ENCODE assay signal across 8 cellular contexts in the genomic region with DNA sequence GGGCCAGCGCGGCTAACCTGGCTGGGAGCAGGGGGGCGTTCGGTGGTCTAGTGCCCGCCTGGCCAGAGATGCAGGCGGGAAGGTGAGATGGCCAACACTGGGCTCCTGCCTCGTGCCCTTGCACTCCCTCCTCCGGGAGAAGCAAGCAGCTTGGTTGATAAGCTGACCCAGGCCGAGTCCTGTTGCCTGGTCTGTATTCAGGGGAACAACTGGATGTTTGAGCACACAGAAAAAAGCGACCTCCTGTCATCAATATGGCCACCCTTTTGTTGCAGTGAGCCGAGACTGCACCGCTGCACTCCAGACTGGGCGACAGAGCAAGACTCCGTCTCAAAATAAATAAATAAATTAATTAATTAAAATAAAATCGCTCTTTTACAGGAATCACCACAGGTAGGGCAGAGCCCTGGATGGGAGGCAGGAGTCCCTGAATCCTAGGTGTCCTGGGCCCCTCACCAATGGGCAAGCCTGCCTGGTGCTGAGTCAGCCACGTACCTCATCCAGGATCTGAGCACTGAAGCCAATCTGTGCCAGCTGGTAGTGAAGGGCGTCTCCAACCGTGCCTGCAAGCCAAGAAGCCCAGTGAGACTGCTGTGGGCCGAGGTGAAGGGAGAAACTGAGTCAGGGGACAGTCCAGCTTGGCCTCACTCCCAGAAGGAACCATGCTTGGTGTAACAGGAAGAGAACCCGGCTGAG. TPM values are rescaled to one million over a fixed set of nuclear protein-coding genes. Genes with fewer than 3 reads are reported as not detected.
DNase-seq lines count a peak whose midpoint lies in the region; ATAC-seq and TF ChIP-seq lines count a peak whose summit lies in the region.

No MANE protein-coding gene starts in this region.

- H3K27ac ChIP-seq in ectodermal cell (ENCODE audit: insufficient read depth, low read depth, low read length, poor library complexity, severe bottlenecking) (no peak overlapping the region), neural progenitor cell (no peak overlapping the region), tibial nerve (peak overlapping the region in 1 of 4 donors; percentile 66)

- TF ChIP-seq RAD21 in Ishikawa (IDR thresholded peaks at IDR 0.05; ENCODE audit: low read depth), result no peak

- no peaks in the 10 kb centered on the region for H3K4me1 ChIP-seq in ectodermal cell (ENCODE audit: control insufficient read depth, insufficient read depth, low read length)
- H3K4me1 ChIP-seq in neural progenitor cell, result no peaks in the 10 kb centered on the region
- H3K4me1 ChIP-seq in tibial nerve, result peaks cover 0 to 9% (median 0%) of the 10 kb centered on the region in 4 donors

- H3F3A ChIP-seq in neural progenitor cell (ENCODE audit: low read depth), result peaks cover 20% of the 10 kb centered on the region

- H3K27me3 Mint-ChIP-seq in neural progenitor cell (ENCODE audit: insufficient read depth, low read depth), result peaks cover 3% of the 10 kb centered on the region

- H3K27ac Mint-ChIP-seq in neural progenitor cell, result no peak overlapping the region

- H4K20me1 ChIP-seq in neural progenitor cell (ENCODE audit: low read depth), result no peaks in the 10 kb centered on the region

- no peak for TF ChIP-seq POLR2A in tibial nerve (IDR thresholded peaks at IDR 0.05)

- H3K4me1 Mint-ChIP-seq in neural progenitor cell, result peaks cover 3% of the 10 kb centered on the region

- peaks cover 7% of the 10 kb centered on the region for H3K9me3 Mint-ChIP-seq in neural progenitor cell

- no peaks in the 10 kb centered on the region for H3K79me2 ChIP-seq in neural progenitor cell (ENCODE audit: low read depth)

- peak overlapping the region; percentile 70 for H2AFZ ChIP-seq in neural progenitor cell (replicated peaks)

- peak; percentile 12 for DNase-seq in COLO668 (lab: John Stamatoyannopoulos, UW; ENCODE audit: unreplicated experiment)
- DNase-seq in neural progenitor cell (ENCODE audit: low spot score), result no peak
- no peak for DNase-seq in tibial nerve (ENCODE audit: low spot score in 2 of 2)
- DNase-seq in SKM-1 (lab: John Stamatoyannopoulos, UW; ENCODE audit: unreplicated experiment), result no peak
- DNase-seq in RKO (ENCODE audit: low spot score), result no peak

- H3K4me3 ChIP-seq in ectodermal cell (ENCODE audit: insufficient read depth, low read depth, low read length), result peak overlapping the region; percentile 43
- peak overlapping the region; percentile 45 for H3K4me3 ChIP-seq in neural progenitor cell
- H3K4me3 ChIP-seq in tibial nerve, result peak overlapping the region in 1 of 4 donors; percentile 31

- no peaks in the 10 kb centered on the region for H3K36me3 Mint-ChIP-seq in neural progenitor cell

- H3K27me3 ChIP-seq in ectodermal cell (ENCODE audit: control insufficient read depth, insufficient read depth, low read length, poor library complexity, severe bottlenecking) (no peaks in the 10 kb centered on the region), neural progenitor cell (no peaks in the 10 kb centered on the region), tibial nerve (peaks cover 0 to 25% of the 10 kb centered on the region in 2 donors)

- no peak overlapping the region for H3K9ac ChIP-seq in neural progenitor cell

- H3K4me3 Mint-ChIP-seq in neural progenitor cell, result no peak overlapping the region

- no peak for ATAC-seq in SK-N-SH treated with all-trans-retinoic acid at 6 μM for 48 hours

- peak overlapping the region; percentile 74 for H3K4me2 ChIP-seq in neural progenitor cell

- TF ChIP-seq EP300 in Ishikawa (IDR thresholded peaks at IDR 0.05; ENCODE audit: borderline replicate concordance) (no peak), tibial nerve (IDR thresholded peaks at IDR 0.05) (no peak)

- TF ChIP-seq CTCF in neural progenitor cell (IDR thresholded peaks at IDR 0.05) (no peak), tibial nerve (IDR thresholded peaks at IDR 0.05) (no peak)

- WGBS in ectodermal cell, 2 experiments, result 59 to 60% methylated on average over 17 to 20 of the region's 20 CpGs
- WGBS in tibial nerve, 2 donors, result 57 to 66% methylated on average over 17 to 20 of the region's 20 CpGs

- H3K9me3 ChIP-seq in ectodermal cell (ENCODE audit: control insufficient read depth, low read length), result no peaks in the 10 kb centered on the region
- H3K9me3 ChIP-seq in neural progenitor cell (ENCODE audit: low read depth), result no peaks in the 10 kb centered on the region
- H3K9me3 ChIP-seq in tibial nerve, result peaks cover 0 to 13% (median 0%) of the 10 kb centered on the region in 4 donors

- H3K36me3 ChIP-seq in ectodermal cell (ENCODE audit: control insufficient read depth, insufficient read depth, low read length) (no peaks in the 10 kb centered on the region), neural progenitor cell (no peaks in the 10 kb centered on the region), tibial nerve (no peaks in the 10 kb centered on the region)

TF ChIP-seq in Ishikawa, 13 proteins besides CTCF, POLR2A, EP300 and RAD21 (continues in another document):
- 0 out of 2 replicates have a peak, but pooled peaks have one; percentile 17 for TF ChIP-seq TAF1 (IDR thresholded peaks at IDR 0.05; ENCODE audit: low read depth)
- TF ChIP-seq YY1 (IDR thresholded peaks at IDR 0.05; ENCODE audit: low read depth), result peak; percentile 35; the same call in 1 of the 2 replicates
- no peak for TF ChIP-seq FOXM1 (IDR thresholded peaks at IDR 0.05; ENCODE audit: borderline replicate concordance, low read depth)

TF ChIP-seq in SK-N-SH treated with all-trans-retinoic acid at 6 μM for 48 hours, 23 proteins besides CTCF, POLR2A, EP300 and RAD21 (continues in another document):
- no peak for TF ChIP-seq ZC3H10 (CRISPR knock-in tag; IDR thresholded peaks at IDR 0.05)
- TF ChIP-seq, protein P1, sequence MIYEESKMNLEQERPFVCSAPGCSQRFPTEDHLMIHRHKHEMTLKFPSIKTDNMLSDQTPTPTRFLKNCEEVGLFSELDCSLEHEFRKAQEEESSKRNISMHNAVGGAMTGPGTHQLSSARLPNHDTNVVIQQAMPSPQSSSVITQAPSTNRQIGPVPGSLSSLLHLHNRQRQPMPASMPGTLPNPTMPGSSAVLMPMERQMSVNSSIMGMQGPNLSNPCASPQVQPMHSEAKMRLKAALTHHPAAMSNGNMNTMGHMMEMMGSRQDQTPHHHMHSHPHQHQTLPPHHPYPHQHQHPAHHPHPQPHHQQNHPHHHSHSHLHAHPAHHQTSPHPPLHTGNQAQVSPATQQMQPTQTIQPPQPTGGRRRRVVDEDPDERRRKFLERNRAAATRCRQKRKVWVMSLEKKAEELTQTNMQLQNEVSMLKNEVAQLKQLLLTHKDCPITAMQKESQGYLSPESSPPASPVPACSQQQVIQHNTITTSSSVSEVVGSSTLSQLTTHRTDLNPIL (CRISPR knock-in tag; IDR thresholded peaks at IDR 0.05; ENCODE audit: low read depth), result no peak
- TF ChIP-seq PPARA (CRISPR knock-in tag; IDR thresholded peaks at IDR 0.05; ENCODE audit: borderline replicate concordance), result no peak
- TF ChIP-seq, protein P2, sequence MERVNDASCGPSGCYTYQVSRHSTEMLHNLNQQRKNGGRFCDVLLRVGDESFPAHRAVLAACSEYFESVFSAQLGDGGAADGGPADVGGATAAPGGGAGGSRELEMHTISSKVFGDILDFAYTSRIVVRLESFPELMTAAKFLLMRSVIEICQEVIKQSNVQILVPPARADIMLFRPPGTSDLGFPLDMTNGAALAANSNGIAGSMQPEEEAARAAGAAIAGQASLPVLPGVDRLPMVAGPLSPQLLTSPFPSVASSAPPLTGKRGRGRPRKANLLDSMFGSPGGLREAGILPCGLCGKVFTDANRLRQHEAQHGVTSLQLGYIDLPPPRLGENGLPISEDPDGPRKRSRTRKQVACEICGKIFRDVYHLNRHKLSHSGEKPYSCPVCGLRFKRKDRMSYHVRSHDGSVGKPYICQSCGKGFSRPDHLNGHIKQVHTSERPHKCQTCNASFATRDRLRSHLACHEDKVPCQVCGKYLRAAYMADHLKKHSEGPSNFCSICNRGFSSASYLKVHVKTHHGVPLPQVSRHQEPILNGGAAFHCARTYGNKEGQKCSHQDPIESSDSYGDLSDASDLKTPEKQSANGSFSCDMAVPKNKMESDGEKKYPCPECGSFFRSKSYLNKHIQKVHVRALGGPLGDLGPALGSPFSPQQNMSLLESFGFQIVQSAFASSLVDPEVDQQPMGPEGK (CRISPR knock-in tag; IDR thresholded peaks at IDR 0.05; ENCODE audit: borderline replicate concordance), result no peak
- no peak for TF ChIP-seq ZNF8 (CRISPR knock-in tag; IDR thresholded peaks at IDR 0.05)
- no peak for TF ChIP-seq TOX (CRISPR knock-in tag; IDR thresholded peaks at IDR 0.05; ENCODE audit: borderline replicate concordance)
- no peak for TF ChIP-seq RARB (CRISPR knock-in tag; IDR thresholded peaks at IDR 0.05)
- TF ChIP-seq ZFP30 (CRISPR knock-in tag; IDR thresholded peaks at IDR 0.05), result no peak
- TF ChIP-seq CSDC2 (CRISPR knock-in tag; IDR thresholded peaks at IDR 0.05), result no peak
- TF ChIP-seq OSR1 (CRISPR knock-in tag; IDR thresholded peaks at IDR 0.05), result no peak
- TF ChIP-seq ISL1 (CRISPR knock-in tag; IDR thresholded peaks at IDR 0.05), result no peak
- TF ChIP-seq GLIS3 (CRISPR knock-in tag; IDR thresholded peaks at IDR 0.05), result no peak
- TF ChIP-seq BACH2 (CRISPR knock-in tag; IDR thresholded peaks at IDR 0.05; ENCODE audit: borderline replicate concordance), result no peak
- no peak for TF ChIP-seq ZNF70 (CRISPR knock-in tag; IDR thresholded peaks at IDR 0.05)
- no peak for TF ChIP-seq ZNF565 (CRISPR knock-in tag; conservative IDR thresholded peaks at IDR 0.05; ENCODE audit: low read depth)

RNA-seq across cellular contexts. Expression of a gene that starts 31.8 kb away (rescaled TPM):
- 13.8 TPM for polyA plus RNA-seq in ectodermal cell (2013, experiment 1 of 4)
- polyA plus RNA-seq in ectodermal cell (2013, experiment 2 of 4), result 12.5 TPM
- polyA plus RNA-seq in ectodermal cell (2013, experiment 3 of 4), result 11.8 TPM
- polyA plus RNA-seq in ectodermal cell (2013, experiment 4 of 4), result 11.1 TPM
- total RNA-seq in neural progenitor cell (ENCODE audit: low replicate concordance) (14.8 and 21.2 TPM in 2 replicates), tibial nerve (under 1 TPM in 1 of 4 donors, not detected in 3; 0.21 TPM)

RNA-seq across cellular contexts. Expression of a gene that starts 45.5 kb away (rescaled TPM):
- polyA plus RNA-seq in ectodermal cell (2013, experiment 1 of 4), result 40.8 TPM
- 46.7 TPM for polyA plus RNA-seq in ectodermal cell (2013, experiment 2 of 4)
- 61.0 TPM for polyA plus RNA-seq in ectodermal cell (2013, experiment 3 of 4)
- 54.6 TPM for polyA plus RNA-seq in ectodermal cell (2013, experiment 4 of 4)
- total RNA-seq in neural progenitor cell (ENCODE audit: low replicate concordance) (33.7 and 47.5 TPM in 2 replicates), tibial nerve (10 to 100 TPM; 11.1 to 17.5 (median 13.4) TPM)

RNA-seq across cellular contexts. Expression of a gene that starts 59.5 kb away (rescaled TPM):
- polyA plus RNA-seq in ectodermal cell (2013, experiment 1 of 4), result 0.48 TPM
- 0.50 TPM for polyA plus RNA-seq in ectodermal cell (2013, experiment 2 of 4)
- polyA plus RNA-seq in ectodermal cell (2013, experiment 3 of 4), result 1.1 TPM
- 1.3 TPM for polyA plus RNA-seq in ectodermal cell (2013, experiment 4 of 4)
- total RNA-seq in neural progenitor cell (ENCODE audit: low replicate concordance), result 0.68 TPM in 1 of 2 replicates, not detected in the other
- total RNA-seq in tibial nerve, result under 1 TPM in 1 of 4 donors, not detected in 3; 0.42 TPM

Comparison
In these comparisons a context has a peak if more than half of its experiments do, and no peak if none do; other contexts are left out.
1. RNA of a gene that starts 31.8 kb away (total RNA-seq): 14.8 to 21.2 TPM in neural progenitor cell; 0.21 TPM in tibial nerve; every median in the first group is over 10 times any median in the second.